25 cellular contexts compared by ENCODE assay signal in genomic region chr12:49792181-49792970, GRCh38.
"Had no signal": no experiment of that assay in that cellular context is flagged by ENCODE, and none has a peak within 500 bp of the region (broad histone marks: within the 10 kb centered on the region; RNA-seq: fewer than 3 reads in every experiment).

No MANE protein-coding gene starts in this region.

- ATAC-seq: activated CD4-positive, alpha-beta T cell treated with anti-CD3 and anti-CD28 coated beads for 36 hours; activated T-helper 17 cell treated with anti-CD3 and anti-CD28 coated beads, Interleukin-2, amount 50 U/mL, for 72 hours had no signal

- H3K9me3 ChIP-seq: SK-N-SH had no signal

- DNase-seq: activated CD4-positive, alpha-beta memory T cell treated with anti-CD3 and anti-CD28 coated beads, Interleukin-2, amount 10 ng/mL, durations not matched to agents 7 days and 5 days; activated CD4-positive, alpha-beta T cell treated with anti-CD3 and anti-CD28 coated beads for 36 hours; activated CD4-positive, alpha-beta T cell treated with anti-CD3 and anti-CD28 coated beads, Interleukin-2, amount 50 U/mL, for 1 hour; activated CD4-positive, CD25-positive, alpha-beta regulatory T cell; activated gamma-delta T cell; activated naive CD4-positive, alpha-beta T cell treated with anti-CD3 and anti-CD28 coated beads for 36 hours; activated T-cell treated with anti-CD3 and anti-CD28 coated beads for 4 hours; activated T-cell treated with anti-CD3 and anti-CD28 coated beads, Interleukin-2, amount 50 U/mL, for 48 hours; MV-4-11; NCI-H1092 treated with DMSO at 0.1 percent for 48 hours; NCI-H1417 treated with DMSO at 0.1 percent for 48 hours; NCI-H1694; NCI-H2029; NCI-H2107; NCI-H2171 treated with DMSO at 0.1 percent for 48 hours; NCI-H226; NCI-H526; NCI-H82; Right ventricle myocardium superior; RPMI8226; SJCRH30; SK-N-SH; T-helper 1 cell had no signal

- H3K4me3 ChIP-seq: SJCRH30 had no signal

- H3K27ac ChIP-seq: SJCRH30, VCaP had no signal

- H3K27me3 ChIP-seq: SJCRH30 had no signal
